Comparison of ENCODE assay signal across 1 cellular context in genomic region chr2:73112913-73113633, GRCh38.
TF ChIP-seq lines count a peak whose summit lies in the region.

A gene with protein sequence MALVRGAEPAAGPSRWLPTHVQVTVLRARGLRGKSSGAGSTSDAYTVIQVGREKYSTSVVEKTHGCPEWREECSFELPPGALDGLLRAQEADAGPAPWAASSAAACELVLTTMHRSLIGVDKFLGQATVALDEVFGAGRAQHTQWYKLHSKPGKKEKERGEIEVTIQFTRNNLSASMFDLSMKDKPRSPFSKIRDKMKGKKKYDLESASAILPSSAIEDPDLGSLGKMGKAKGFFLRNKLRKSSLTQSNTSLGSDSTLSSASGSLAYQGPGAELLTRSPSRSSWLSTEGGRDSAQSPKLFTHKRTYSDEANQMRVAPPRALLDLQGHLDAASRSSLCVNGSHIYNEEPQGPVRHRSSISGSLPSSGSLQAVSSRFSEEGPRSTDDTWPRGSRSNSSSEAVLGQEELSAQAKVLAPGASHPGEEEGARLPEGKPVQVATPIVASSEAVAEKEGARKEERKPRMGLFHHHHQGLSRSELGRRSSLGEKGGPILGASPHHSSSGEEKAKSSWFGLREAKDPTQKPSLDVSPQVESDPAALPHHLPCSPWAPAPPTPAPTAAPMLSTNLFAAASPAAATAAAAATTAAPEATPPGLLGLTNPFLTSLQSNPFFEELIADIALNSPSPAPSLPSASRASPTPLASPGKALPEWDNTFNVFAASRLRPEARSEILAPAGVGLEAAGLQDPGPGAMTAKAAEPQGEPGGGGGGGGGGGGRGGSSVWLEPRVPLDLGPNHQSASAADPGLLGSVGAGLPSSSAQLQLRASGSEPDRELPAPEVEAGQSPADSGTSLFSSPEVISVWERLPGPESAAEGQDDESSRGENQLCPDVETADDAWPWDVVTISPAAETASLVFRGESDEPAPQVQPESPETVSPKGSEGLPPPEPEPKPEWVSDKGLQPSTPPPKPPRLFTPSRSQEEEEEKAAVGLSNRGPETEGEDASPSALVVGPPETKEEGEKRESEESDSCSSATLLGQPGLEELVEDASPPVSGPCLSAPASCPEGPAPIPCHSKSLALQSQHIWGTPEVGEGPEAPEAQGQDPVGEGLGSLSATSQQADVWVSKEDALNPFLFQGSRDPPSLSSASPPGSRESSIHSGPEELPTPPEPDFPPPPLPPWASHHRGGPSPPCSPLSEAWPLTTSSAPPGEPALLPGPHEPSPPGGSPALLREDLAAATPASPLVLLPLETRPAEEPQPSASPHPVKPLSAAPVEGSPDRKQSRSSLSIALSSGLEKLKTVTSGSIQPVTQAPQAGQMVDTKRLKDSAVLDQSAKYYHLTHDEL (N-terminal part only) (minus strand): TSS chr2:73112948. CDS start chr2:73112777, 171 bp downstream.

TF ChIP-seq in IMR-90, 13 proteins besides CTCF, POLR2A, EP300 and RAD21 (continued from another document):
- no peak for TF ChIP-seq ELK1 (IDR thresholded peaks at IDR 0.05; ENCODE audit: borderline replicate concordance, low read depth, low read length)
